Comparison of ENCODE assay signal across 1 cellular context in genomic region chr15:55407949-55408766, GRCh38.
TF ChIP-seq lines count a peak whose summit lies in the region.

A gene with protein sequence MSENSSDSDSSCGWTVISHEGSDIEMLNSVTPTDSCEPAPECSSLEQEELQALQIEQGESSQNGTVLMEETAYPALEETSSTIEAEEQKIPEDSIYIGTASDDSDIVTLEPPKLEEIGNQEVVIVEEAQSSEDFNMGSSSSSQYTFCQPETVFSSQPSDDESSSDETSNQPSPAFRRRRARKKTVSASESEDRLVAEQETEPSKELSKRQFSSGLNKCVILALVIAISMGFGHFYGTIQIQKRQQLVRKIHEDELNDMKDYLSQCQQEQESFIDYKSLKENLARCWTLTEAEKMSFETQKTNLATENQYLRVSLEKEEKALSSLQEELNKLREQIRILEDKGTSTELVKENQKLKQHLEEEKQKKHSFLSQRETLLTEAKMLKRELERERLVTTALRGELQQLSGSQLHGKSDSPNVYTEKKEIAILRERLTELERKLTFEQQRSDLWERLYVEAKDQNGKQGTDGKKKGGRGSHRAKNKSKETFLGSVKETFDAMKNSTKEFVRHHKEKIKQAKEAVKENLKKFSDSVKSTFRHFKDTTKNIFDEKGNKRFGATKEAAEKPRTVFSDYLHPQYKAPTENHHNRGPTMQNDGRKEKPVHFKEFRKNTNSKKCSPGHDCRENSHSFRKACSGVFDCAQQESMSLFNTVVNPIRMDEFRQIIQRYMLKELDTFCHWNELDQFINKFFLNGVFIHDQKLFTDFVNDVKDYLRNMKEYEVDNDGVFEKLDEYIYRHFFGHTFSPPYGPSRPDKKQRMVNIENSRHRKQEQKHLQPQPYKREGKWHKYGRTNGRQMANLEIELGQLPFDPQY (minus strand): TSS chr15:55408359. CDS start chr15:55389424, 18,935 bp downstream.
TSS of gene PIERCE2 (plus strand) at chr15:55408495. CDS start at chr15:55408769, 274 bp downstream.

TF ChIP-seq in HEK293, 187 proteins besides CTCF, POLR2A, EP300 and RAD21 (continued from another document and continues in another):
- TF ChIP-seq, protein P1, sequence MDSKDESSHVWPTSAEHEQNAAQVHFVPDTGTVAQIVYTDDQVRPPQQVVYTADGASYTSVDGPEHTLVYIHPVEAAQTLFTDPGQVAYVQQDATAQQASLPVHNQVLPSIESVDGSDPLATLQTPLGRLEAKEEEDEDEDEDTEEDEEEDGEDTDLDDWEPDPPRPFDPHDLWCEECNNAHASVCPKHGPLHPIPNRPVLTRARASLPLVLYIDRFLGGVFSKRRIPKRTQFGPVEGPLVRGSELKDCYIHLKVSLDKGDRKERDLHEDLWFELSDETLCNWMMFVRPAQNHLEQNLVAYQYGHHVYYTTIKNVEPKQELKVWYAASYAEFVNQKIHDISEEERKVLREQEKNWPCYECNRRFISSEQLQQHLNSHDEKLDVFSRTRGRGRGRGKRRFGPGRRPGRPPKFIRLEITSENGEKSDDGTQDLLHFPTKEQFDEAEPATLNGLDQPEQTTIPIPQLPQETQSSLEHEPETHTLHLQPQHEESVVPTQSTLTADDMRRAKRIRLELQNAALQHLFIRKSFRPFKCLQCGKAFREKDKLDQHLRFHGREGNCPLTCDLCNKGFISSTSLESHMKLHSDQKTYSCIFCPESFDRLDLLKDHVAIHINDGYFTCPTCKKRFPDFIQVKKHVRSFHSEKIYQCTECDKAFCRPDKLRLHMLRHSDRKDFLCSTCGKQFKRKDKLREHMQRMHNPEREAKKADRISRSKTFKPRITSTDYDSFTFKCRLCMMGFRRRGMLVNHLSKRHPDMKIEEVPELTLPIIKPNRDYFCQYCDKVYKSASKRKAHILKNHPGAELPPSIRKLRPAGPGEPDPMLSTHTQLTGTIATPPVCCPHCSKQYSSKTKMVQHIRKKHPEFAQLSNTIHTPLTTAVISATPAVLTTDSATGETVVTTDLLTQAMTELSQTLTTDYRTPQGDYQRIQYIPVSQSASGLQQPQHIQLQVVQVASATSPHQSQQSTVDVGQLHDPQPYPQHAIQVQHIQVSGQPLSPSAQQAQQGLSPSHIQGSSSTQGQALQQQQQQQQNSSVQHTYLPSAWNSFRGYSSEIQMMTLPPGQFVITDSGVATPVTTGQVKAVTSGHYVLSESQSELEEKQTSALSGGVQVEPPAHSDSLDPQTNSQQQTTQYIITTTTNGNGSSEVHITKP (tag by site-specific recombination; IDR thresholded peaks at IDR 0.05): peak; percentile 62
- no peak for TF ChIP-seq ZSCAN5A (tag by site-specific recombination; IDR thresholded peaks at IDR 0.05)
- TF ChIP-seq OSR2 (tag by site-specific recombination; IDR thresholded peaks at IDR 0.05): peak; percentile 76; the same call in 1 of the 2 replicates
- no peak for TF ChIP-seq KLF10 (tag by site-specific recombination; IDR thresholded peaks at IDR 0.05)
- no peak for TF ChIP-seq HOXC10 (CRISPR knock-in tag; IDR thresholded peaks at IDR 0.05)
- TF ChIP-seq BCL11A (tag by site-specific recombination; IDR thresholded peaks at IDR 0.05; ENCODE audit: low read depth): no peak
- TF ChIP-seq PRDM1 (tag by site-specific recombination; IDR thresholded peaks at IDR 0.05): peak; percentile 30; the same call in 1 of the 2 replicates
- TF ChIP-seq SP2 (tag by site-specific recombination; IDR thresholded peaks at IDR 0.05): peak; percentile 78
- TF ChIP-seq ZNF223 (tag by site-specific recombination; IDR thresholded peaks at IDR 0.05): peak; percentile 0; the same call in 1 of the 2 replicates
- peak; percentile 85 for TF ChIP-seq ZNF501 (tag by site-specific recombination; IDR thresholded peaks at IDR 0.05)
- TF ChIP-seq ZNF610 (tag by site-specific recombination; IDR thresholded peaks at IDR 0.05; ENCODE audit: borderline replicate concordance): no peak
- TF ChIP-seq, protein P2, sequence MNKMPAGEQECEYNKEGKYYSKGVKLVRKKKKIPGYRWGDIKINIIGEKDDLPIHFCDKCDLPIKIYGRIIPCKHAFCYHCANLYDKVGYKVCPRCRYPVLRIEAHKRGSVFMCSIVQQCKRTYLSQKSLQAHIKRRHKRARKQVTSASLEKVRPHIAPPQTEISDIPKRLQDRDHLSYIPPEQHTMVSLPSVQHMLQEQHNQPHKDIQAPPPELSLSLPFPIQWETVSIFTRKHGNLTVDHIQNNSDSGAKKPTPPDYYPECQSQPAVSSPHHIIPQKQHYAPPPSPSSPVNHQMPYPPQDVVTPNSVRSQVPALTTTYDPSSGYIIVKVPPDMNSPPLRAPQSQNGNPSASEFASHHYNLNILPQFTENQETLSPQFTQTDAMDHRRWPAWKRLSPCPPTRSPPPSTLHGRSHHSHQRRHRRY (tag by site-specific recombination; IDR thresholded peaks at IDR 0.05): no peak
- TF ChIP-seq ELK4 (IDR thresholded peaks at IDR 0.05; ENCODE audit: borderline replicate concordance, low read depth, low read length): no peak
- peak; percentile 52; the same call in 1 of the 2 replicates for TF ChIP-seq KLF8 (tag by site-specific recombination; IDR thresholded peaks at IDR 0.05)
- TF ChIP-seq ZNF19 (tag by site-specific recombination; IDR thresholded peaks at IDR 0.05; ENCODE audit: low read depth): no peak
- no peak for TF ChIP-seq ZNF624 (tag by site-specific recombination; IDR thresholded peaks at IDR 0.05)
- TF ChIP-seq ZNF548 (tag by site-specific recombination; IDR thresholded peaks at IDR 0.05): no peak
- TF ChIP-seq ZNF621 (tag by site-specific recombination; IDR thresholded peaks at IDR 0.05): no peak
- 0 out of 2 replicates have a peak, but pooled peaks have one; percentile 13 for TF ChIP-seq KLF17 (tag by site-specific recombination; IDR thresholded peaks at IDR 0.05)
- TF ChIP-seq ZNF132 (tag by site-specific recombination; IDR thresholded peaks at IDR 0.05; ENCODE audit: borderline replicate concordance): no peak
- TF ChIP-seq, protein P3, sequence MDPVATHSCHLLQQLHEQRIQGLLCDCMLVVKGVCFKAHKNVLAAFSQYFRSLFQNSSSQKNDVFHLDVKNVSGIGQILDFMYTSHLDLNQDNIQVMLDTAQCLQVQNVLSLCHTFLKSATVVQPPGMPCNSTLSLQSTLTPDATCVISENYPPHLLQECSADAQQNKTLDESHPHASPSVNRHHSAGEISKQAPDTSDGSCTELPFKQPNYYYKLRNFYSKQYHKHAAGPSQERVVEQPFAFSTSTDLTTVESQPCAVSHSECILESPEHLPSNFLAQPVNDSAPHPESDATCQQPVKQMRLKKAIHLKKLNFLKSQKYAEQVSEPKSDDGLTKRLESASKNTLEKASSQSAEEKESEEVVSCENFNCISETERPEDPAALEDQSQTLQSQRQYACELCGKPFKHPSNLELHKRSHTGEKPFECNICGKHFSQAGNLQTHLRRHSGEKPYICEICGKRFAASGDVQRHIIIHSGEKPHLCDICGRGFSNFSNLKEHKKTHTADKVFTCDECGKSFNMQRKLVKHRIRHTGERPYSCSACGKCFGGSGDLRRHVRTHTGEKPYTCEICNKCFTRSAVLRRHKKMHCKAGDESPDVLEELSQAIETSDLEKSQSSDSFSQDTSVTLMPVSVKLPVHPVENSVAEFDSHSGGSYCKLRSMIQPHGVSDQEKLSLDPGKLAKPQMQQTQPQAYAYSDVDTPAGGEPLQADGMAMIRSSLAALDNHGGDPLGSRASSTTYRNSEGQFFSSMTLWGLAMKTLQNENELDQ (tag by site-specific recombination; IDR thresholded peaks at IDR 0.05; ENCODE audit: low read depth): no peak
- TF ChIP-seq ZNF48 (tag by site-specific recombination; IDR thresholded peaks at IDR 0.05): no peak
- no peak for TF ChIP-seq ZNF274 (IDR thresholded peaks at IDR 0.05; ENCODE audit: low read length)
- TF ChIP-seq ZNF274 (tag by site-specific recombination; IDR thresholded peaks at IDR 0.05; ENCODE audit: borderline replicate concordance): no peak
- TF ChIP-seq KLF9 (tag by site-specific recombination; IDR thresholded peaks at IDR 0.05; ENCODE audit: low read depth): no peak; the same call in 1 of the 2 replicates
- TF ChIP-seq EGR2 (tag by site-specific recombination; IDR thresholded peaks at IDR 0.05; ENCODE audit: low read depth): no peak
- peak; percentile 72 for TF ChIP-seq ZNF366 (tag by site-specific recombination; conservative IDR thresholded peaks at IDR 0.05)
- peak; percentile 60 for TF ChIP-seq ZFP69B (tag by site-specific recombination; IDR thresholded peaks at IDR 0.05)
- no peak for TF ChIP-seq ZNF157 (tag by site-specific recombination; IDR thresholded peaks at IDR 0.05)
- TF ChIP-seq ZNF692 (tag by site-specific recombination; IDR thresholded peaks at IDR 0.05): peak; percentile 88
- TF ChIP-seq ZNF670 (tag by site-specific recombination; IDR thresholded peaks at IDR 0.05; ENCODE audit: low read depth): no peak
- TF ChIP-seq ZNF138 (tag by site-specific recombination; IDR thresholded peaks at IDR 0.05; ENCODE audit: borderline replicate concordance): no peak
- TF ChIP-seq KLF16 (tag by site-specific recombination; IDR thresholded peaks at IDR 0.05): no peak
- 0 out of 2 replicates have a peak, but pooled peaks have one; percentile 11 for TF ChIP-seq ZBTB7A (tag by site-specific recombination; IDR thresholded peaks at IDR 0.05; ENCODE audit: low read depth)
- TF ChIP-seq, protein P4, sequence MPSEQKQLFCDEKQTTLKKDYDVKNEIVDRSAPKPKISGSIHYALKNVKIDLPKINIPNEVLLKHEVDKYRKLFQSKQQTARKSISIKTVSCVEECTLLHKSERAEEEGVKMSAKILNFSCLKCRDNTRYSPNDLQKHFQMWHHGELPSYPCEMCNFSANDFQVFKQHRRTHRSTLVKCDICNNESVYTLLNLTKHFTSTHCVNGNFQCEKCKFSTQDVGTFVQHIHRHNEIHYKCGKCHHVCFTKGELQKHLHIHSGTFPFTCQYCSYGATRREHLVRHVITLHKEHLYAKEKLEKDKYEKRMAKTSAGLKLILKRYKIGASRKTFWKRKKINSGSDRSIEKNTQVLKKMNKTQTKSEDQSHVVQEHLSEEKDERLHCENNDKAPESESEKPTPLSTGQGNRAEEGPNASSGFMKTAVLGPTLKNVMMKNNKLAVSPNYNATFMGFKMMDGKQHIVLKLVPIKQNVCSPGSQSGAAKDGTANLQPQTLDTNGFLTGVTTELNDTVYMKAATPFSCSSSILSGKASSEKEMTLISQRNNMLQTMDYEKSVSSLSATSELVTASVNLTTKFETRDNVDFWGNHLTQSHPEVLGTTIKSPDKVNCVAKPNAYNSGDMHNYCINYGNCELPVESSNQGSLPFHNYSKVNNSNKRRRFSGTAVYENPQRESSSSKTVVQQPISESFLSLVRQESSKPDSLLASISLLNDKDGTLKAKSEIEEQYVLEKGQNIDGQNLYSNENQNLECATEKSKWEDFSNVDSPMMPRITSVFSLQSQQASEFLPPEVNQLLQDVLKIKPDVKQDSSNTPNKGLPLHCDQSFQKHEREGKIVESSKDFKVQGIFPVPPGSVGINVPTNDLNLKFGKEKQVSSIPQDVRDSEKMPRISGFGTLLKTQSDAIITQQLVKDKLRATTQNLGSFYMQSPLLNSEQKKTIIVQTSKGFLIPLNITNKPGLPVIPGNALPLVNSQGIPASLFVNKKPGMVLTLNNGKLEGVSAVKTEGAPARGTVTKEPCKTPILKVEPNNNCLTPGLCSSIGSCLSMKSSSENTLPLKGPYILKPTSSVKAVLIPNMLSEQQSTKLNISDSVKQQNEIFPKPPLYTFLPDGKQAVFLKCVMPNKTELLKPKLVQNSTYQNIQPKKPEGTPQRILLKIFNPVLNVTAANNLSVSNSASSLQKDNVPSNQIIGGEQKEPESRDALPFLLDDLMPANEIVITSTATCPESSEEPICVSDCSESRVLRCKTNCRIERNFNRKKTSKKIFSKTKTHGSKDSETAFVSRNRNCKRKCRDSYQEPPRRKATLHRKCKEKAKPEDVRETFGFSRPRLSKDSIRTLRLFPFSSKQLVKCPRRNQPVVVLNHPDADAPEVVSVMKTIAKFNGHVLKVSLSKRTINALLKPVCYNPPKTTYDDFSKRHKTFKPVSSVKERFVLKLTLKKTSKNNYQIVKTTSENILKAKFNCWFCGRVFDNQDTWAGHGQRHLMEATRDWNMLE (tag by site-specific recombination; conservative IDR thresholded peaks at IDR 0.05; ENCODE audit: low read depth): no peak
- no peak for TF ChIP-seq ZNF37A (tag by site-specific recombination; IDR thresholded peaks at IDR 0.05)
- no peak for TF ChIP-seq ZFP41 (tag by site-specific recombination; IDR thresholded peaks at IDR 0.05; ENCODE audit: borderline replicate concordance)
- peak; percentile 20; the same call in 1 of the 2 replicates for TF ChIP-seq ZNF629 (tag by site-specific recombination; IDR thresholded peaks at IDR 0.05)
